Comparison of ENCODE assay signal across 8 cellular contexts in the genomic region with DNA sequence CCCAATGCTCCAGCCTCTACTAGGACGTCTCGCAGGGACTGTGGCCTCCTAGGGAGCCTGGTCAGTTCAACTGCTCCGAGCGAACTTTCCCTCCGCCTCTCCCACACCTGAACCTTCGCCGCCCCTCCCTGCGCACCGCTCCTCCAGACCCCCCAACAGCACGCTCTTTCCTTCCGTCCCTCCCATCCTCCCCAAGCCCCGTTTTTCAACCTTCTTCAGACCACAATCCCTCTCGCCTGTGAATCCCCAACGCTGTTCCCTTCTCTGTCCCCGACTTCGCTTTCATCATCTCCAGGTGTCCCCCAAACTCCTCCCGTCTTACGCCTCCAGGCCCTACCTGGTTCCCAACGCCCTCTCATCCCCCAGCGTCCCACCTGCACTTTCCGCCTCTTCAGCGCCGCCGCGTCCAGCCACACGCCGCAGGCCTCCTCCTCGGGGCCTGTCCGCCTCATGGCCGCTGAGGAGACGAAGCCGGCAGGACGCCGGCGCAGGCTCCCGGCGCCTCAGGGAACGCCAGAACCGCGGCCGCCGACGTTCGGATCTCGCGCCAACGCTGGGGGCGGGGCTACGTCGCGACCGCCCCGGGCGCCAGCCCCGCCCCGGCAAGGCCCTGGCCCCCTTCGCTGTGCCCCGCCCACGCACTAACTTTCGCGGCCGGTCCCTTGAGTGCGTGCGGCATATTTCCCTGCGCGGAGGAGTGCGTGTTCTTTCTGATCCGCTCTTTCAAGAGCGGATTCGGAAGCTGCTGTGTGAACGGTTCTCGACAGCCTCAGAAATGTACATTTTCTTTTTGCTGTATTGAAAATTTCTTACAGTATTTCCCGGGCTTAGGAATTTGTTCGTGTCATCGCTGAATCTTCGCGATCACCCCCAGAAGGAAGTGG. TPM values are rescaled to one million over a fixed set of nuclear protein-coding genes. Genes with fewer than 3 reads are reported as not detected.
A peak's percentile ranks its signal among the peaks of the same experiment; 100 is the strongest.
DNase-seq lines count a peak whose midpoint lies in the region; ATAC-seq, FAIRE-seq and TF ChIP-seq lines count a peak whose summit lies in the region.

AUNIP (minus strand) TSS at position 552 of the 884 bp plus-strand sequence; CDS start at position 452, 100 bp downstream.

- H3K4me2 ChIP-seq in keratinocyte (ENCODE audit: control insufficient read depth, extremely low read depth, insufficient read depth, low read depth, low read length): peak within 1 kb of the TSS; percentile 97

- no peak for TF ChIP-seq CTCF in keratinocyte (optimal IDR thresholded peaks at IDR 0.05 in 1 of 3, IDR thresholded peaks at IDR 0.05 in 1 of 3, conservative IDR thresholded peaks at IDR 0.05 in 1 of 3; ENCODE audit: extremely low read depth in 1 of 3, insufficient read depth in 2 of 3, low read length in 3 of 3)

- peak within 1 kb of the TSS; percentile 98 for H2AFZ ChIP-seq in keratinocyte (ENCODE audit: control insufficient read depth, low read length)

- peaks cover 40% of the 10 kb centered on the region for H3K79me2 ChIP-seq in keratinocyte (ENCODE audit: control insufficient read depth, insufficient read depth, low read length)

- TF ChIP-seq POLR2A in GM18526 (IDR thresholded peaks at IDR 0.05; ENCODE audit: extremely low read depth, insufficient read length): peak; percentile 78

- H3K9ac ChIP-seq in keratinocyte (ENCODE audit: control insufficient read depth, extremely low read depth, insufficient read depth, low read length): peak within 1 kb of the TSS; percentile 97

- H3K27ac ChIP-seq in caudate nucleus (ENCODE audit: low read depth, low read length): peak within 1 kb of the TSS; percentile 78
- H3K27ac ChIP-seq in keratinocyte (ENCODE audit: control insufficient read depth, insufficient read depth, low read length): peak within 1 kb of the TSS; percentile 86

- peaks cover 13% of the 10 kb centered on the region for H3K4me1 ChIP-seq in keratinocyte (ENCODE audit: control insufficient read depth, extremely low read depth, insufficient read depth, low read length)

- dilution Hi-C loops in keratinocyte (cut with MboI; ENCODE audit: extremely low pct_ligation_motif_present, low sequenced_read_pairs): no loop called here

- no peaks in the 10 kb centered on the region for H4K20me1 ChIP-seq in keratinocyte (ENCODE audit: control insufficient read depth, extremely low read depth, insufficient read depth, low read length)

- no peaks in the 10 kb centered on the region for H3K27me3 ChIP-seq in keratinocyte (ENCODE audit: control insufficient read depth, extremely low read depth, insufficient read depth, low read length)

- no peaks in the 10 kb centered on the region for H3K9me1 ChIP-seq in keratinocyte (ENCODE audit: control insufficient read depth, extremely low read depth, insufficient read depth, low read length)

- peak within 1 kb of the TSS; percentile 68 to 95 (median 88) for H3K4me3 ChIP-seq in keratinocyte (ENCODE audit: control insufficient read depth in 2 of 3, extremely low read depth in 1 of 3, insufficient read depth in 2 of 3, low read depth in 1 of 3, low read length in 3 of 3)

- DNase-seq in A172 (ENCODE audit: low spot score) (peak; percentile 34), NCI-H2196 treated with DMSO at 0.1 percent for 48 hours (lab: John Stamatoyannopoulos, UW; ENCODE audit: unreplicated experiment) (peak; percentile 77), caudate nucleus (lab: John Stamatoyannopoulos, UW) (peak in 55 of 61 donors; percentile 7 to 81 (median 58)), keratinocyte (ENCODE audit: low read depth, low spot score) (no peak)
- DNase-seq in activated CD4-positive, CD25-positive, alpha-beta regulatory T cell (lab: John Stamatoyannopoulos, UW): peak; percentile 76 to 83 (median 80)
- peak; percentile 92 for DNase-seq in stimulated activated CD4-positive, alpha-beta T cell treated with anti-CD3 and anti-CD28 coated beads, Interleukin-12 subunit alpha, Interleukin-12 subunit beta, amount 100 ng/mL, for 4 hours

- no peak for FAIRE-seq in keratinocyte (lab: Jason Lieb, UNC)

- ATAC-seq in HG03103 (IDR thresholded peaks at IDR 0.05; ENCODE audit: low read depth, unreplicated experiment): peak; percentile 73

- H3K9me3 ChIP-seq in keratinocyte (ENCODE audit: control insufficient read depth, low read depth, low read length): no peaks in the 10 kb centered on the region

- H3K36me3 ChIP-seq in keratinocyte (ENCODE audit: control insufficient read depth in 2 of 2, extremely low read depth in 1 of 2, insufficient read depth in 2 of 2, low read length in 2 of 2): peaks cover 9 to 14% of the 10 kb centered on the region in 2 experiments

RNA-seq across cellular contexts. Expression of gene AUNIP, which starts in this region (rescaled TPM):
- total RNA-seq in A172 (2014; rRNA removed; shearing (Covaris generic)): 4.8 and 4.9 TPM in 2 replicates
- polyA plus RNA-seq in keratinocyte: 6.2 to 9.3 TPM (median 8.0 TPM) in 3 replicates
- polyA plus RNA-seq in keratinocyte (2011; ENCODE audit: low read depth): 0.32 TPM
- polyA plus RNA-seq in keratinocyte (2011; cell fraction: cytosol; rRNA removed): 4.4 and 8.9 TPM in 2 replicates
- polyA plus RNA-seq in keratinocyte (2011; cell fraction: nucleus; rRNA removed): 5.5 and 6.3 TPM in 2 replicates
- polyA plus RNA-seq in keratinocyte (2012; ENCODE audit: low replicate concordance): 1.4 and 5.6 TPM in 2 replicates
- 3.1 to 9.8 TPM (median 5.5 TPM) in 3 replicates for polyA minus RNA-seq in keratinocyte
- 4.2 TPM for polyA minus RNA-seq in keratinocyte (2011; cell fraction: cytosol; rRNA and poly(A)+ RNA removed)
- 2.6 and 3.2 TPM in 2 replicates for polyA minus RNA-seq in keratinocyte (2011; cell fraction: nucleus; rRNA and poly(A)+ RNA removed)
